10 cellular contexts compared by ENCODE assay signal in the genomic region with DNA sequence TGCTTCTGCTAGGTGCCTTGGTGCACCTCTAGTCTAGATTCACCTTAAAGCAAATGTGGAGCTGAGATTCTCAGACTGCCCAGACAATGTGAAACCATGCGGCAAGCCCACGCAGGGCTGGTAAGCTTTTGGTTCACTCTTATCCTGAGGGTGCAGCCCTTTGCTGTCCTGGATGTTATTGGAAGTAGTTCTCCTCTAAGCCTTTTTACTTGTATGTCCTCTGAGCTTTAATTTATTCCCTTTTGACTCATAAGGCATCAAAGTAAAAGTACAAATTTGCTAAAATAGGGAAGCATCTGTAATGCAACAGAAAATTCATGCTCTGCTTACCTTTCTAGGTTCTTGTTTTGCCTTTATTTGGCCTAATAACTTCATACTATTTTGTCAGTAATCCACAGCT.
DNase-seq lines count a peak whose midpoint lies in the region; ATAC-seq and TF ChIP-seq lines count a peak whose summit lies in the region.
"Had no signal": no experiment of that assay in that cellular context is flagged by ENCODE, and none has a peak within 500 bp of the region (broad histone marks: within the 10 kb centered on the region; RNA-seq: fewer than 3 reads in every experiment).

No MANE protein-coding gene starts in this region.

- H3K4me1 Mint-ChIP-seq in endothelial cell (ENCODE audit: unreplicated experiment): peaks cover 2% of the 10 kb centered on the region

- H3K36me3 Mint-ChIP-seq in endothelial cell (ENCODE audit: low read depth, unreplicated experiment): no peaks in the 10 kb centered on the region

- ATAC-seq in GM19455 (IDR thresholded peaks at IDR 0.05; ENCODE audit: unreplicated experiment): peak; percentile 91
- ATAC-seq in HG02938 (IDR thresholded peaks at IDR 0.05; ENCODE audit: unreplicated experiment): peak; percentile 87
- ATAC-seq: activated CD4-positive, CD25-positive, alpha-beta regulatory T cell treated with anti-CD3 and anti-CD28 coated beads, Interleukin-2, amount 50 U/mL, for 24 hours; stimulated activated naive CD8-positive, alpha-beta T cell treated with anti-CD3 and anti-CD28 coated beads, Interleukin-15, Interleukin-2, amounts not matched to agents 100 U/mL and 50 U/mL, for 24 hours had no signal

- no peak for TF ChIP-seq CTCF in endothelial cell (IDR thresholded peaks at IDR 0.05; ENCODE audit: unreplicated experiment)

- H3K4me3 Mint-ChIP-seq in endothelial cell (ENCODE audit: unreplicated experiment): no peak overlapping the region

- no peaks in the 10 kb centered on the region for H3K9me3 Mint-ChIP-seq in endothelial cell (ENCODE audit: unreplicated experiment)

- no peaks in the 10 kb centered on the region for H3K27me3 Mint-ChIP-seq in endothelial cell (ENCODE audit: unreplicated experiment)

- DNase-seq in Daoy (ENCODE audit: low read depth) (peak; percentile 11), LHCN-M2 (ENCODE audit: low read depth) (peak; percentile 5), NCI-H2107 treated with DMSO at 0.1 percent for 48 hours (lab: John Stamatoyannopoulos, UW; ENCODE audit: unreplicated experiment) (no peak), MV-4-11 (lab: John Stamatoyannopoulos, UW) (no peak), endothelial cell (ENCODE audit: low spot score) (no peak), DMS53 treated with DMSO at 0.1 percent for 48 hours (lab: John Stamatoyannopoulos, UW; ENCODE audit: unreplicated experiment) (no peak)
- DNase-seq: stimulated activated naive CD8-positive, alpha-beta T cell treated with anti-CD3 and anti-CD28 coated beads, Interleukin-15, Interleukin-2, amounts not matched to agents 100 U/mL and 50 U/mL, for 24 hours had no signal

- H3K27ac Mint-ChIP-seq in endothelial cell (ENCODE audit: unreplicated experiment): no peak overlapping the region

Comparison
In these comparisons a context has a peak if more than half of its experiments do, and no peak if none do; other contexts are left out.
1. DNase-seq: peak in Daoy (single experiment) and LHCN-M2 (single experiment); none in NCI-H2107 treated with DMSO at 0.1 percent for 48 hours (single experiment), MV-4-11 (single experiment), endothelial cell (single experiment) and DMS53 treated with DMSO at 0.1 percent for 48 hours (single experiment).